ENCODE assay signal across 10 cellular contexts in the genomic region with DNA sequence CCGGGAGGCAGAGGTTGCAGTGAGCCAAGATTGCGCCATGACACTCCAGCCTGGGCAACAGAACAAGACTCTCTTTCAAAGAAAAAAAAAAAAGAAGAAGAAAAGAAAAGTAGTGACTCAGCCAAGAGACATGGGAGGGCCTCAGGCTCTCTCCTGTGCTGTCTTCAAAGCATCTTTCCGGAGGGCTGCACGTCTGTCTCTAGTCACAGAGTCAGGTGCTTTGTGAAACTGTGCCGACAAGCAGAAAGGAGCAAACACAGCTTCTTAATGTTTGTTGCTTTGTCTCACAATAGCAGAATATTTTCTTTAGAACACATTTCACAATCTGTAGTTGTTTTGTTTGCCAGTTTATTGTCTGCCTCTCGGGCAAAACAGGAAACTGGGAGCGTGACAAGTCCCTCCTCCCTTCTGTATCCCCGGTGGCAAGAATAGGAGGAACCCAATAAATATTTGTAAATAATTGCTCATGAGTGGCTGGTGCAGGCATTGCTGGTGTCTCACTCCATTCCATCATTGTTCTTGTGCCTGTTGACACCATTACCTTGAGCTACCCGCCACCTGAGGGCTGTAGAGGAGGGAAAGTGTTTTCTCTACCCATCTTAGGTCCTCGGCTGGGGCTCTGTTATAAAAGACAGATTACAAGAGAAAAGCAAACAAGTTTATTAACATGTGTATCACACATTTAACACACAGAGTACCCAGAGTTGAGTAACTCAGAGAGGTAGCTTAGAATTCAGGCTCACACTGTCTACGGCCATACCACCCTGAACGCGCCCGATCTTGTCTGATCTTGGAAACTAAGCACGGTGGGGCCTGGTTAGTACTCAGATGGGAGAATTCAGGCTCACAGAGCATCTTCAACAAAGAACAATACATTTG. TPM values are rescaled to one million over a fixed set of nuclear protein-coding genes. Genes with fewer than 3 reads are reported as not detected.
DNase-seq lines count a peak whose midpoint lies in the region; ATAC-seq and TF ChIP-seq lines count a peak whose summit lies in the region.
"Had no signal": no experiment of that assay in that cellular context is flagged by ENCODE, and none has a peak within 500 bp of the region (broad histone marks: within the 10 kb centered on the region; RNA-seq: fewer than 3 reads in every experiment).

No MANE protein-coding gene starts in this region.

- H3K36me3 Mint-ChIP-seq in T-cell = no peaks in the 10 kb centered on the region

- peaks cover 0 to 5% (median 0%) of the 10 kb centered on the region in 7 donors for H3K27me3 ChIP-seq in spleen (replicated peaks in 1 of 7)

- intact Hi-C loops in spleen (cut with DNase I; ENCODE audit: low total_unique reads) = no loop called here

- peaks cover 0 to 13% (median 5%) of the 10 kb centered on the region in 6 donors for H3K4me1 ChIP-seq in spleen

- peak; percentile 83 to 98 (median 92) for ATAC-seq in T-cell (replicated peaks in 1 of 4)

- CTCF ChIA-PET in T-cell (lab: Charles Lee) = interaction anchor here in 1 of 2 donors (0.6 kb wide), 1 partner anchor 1510 kb away, joined by 3 read pairs; no protein-coding TSS in a partner anchor

- no peak for TF ChIP-seq POLR2A in spleen (IDR thresholded peaks at IDR 0.05)

- H3K27ac ChIP-seq in spleen = peak overlapping the region in 4 of 8 donors; percentile 0 to 24 (median 14)

- H3K36me3 ChIP-seq in spleen = no peaks in the 10 kb centered on the region

- H3K27ac Mint-ChIP-seq in T-cell = peak overlapping the region; percentile 66 to 78

- H3K9me3 Mint-ChIP-seq in T-cell = no peaks in the 10 kb centered on the region

- no peak overlapping the region for H3K4me3 Mint-ChIP-seq in T-cell

- H3K27me3 Mint-ChIP-seq in T-cell = peaks cover 4 to 17% of the 10 kb centered on the region in 2 donors

- H3K4me1 Mint-ChIP-seq in T-cell = peaks cover 10 to 12% (median 11%) of the 10 kb centered on the region in 3 donors

- H3K4me3 ChIP-seq in fibroblast of villous mesenchyme (ENCODE audit: low read depth, low read length) = no peak overlapping the region
- H3K4me3 ChIP-seq in spleen = no peak overlapping the region

- DNase-seq in AG08395 (ENCODE audit: low spot score) (peak; percentile 66), GM03348 (ENCODE audit: low spot score) (peak; percentile 56), T-cell (peak in 3 of 34 experiments; percentile 26 to 37 (median 31)), fibroblast of villous mesenchyme (ENCODE audit: low read depth) (peak; percentile 85), spleen (no peak), H4 (ENCODE audit: low spot score) (no peak), NCI-H187 (lab: John Stamatoyannopoulos, UW) (no peak)
- no peak for DNase-seq in activated CD8-positive, alpha-beta memory T cell treated with anti-CD3 and anti-CD28 coated beads, Interleukin-2, amount 50 U/mL, for 4 hours
- DNase-seq: cerebellar nuclear complex had no signal

- H3K9me3 ChIP-seq in spleen = no peaks in the 10 kb centered on the region

- 61 to 65% (median 63%) methylated on average over 15 of the region's 15 CpGs for WGBS in spleen, 5 donors

- POLR2A ChIA-PET in T-cell (lab: Charles Lee) = no interaction called here

- TF ChIP-seq CTCF in fibroblast of villous mesenchyme (IDR thresholded peaks at IDR 0.05; ENCODE audit: insufficient read depth, low read depth, low read length) (no peak), spleen (IDR thresholded peaks at IDR 0.05 in 8 of 11, conservative IDR thresholded peaks at IDR 0.05 in 3 of 11) (no peak)

RNA-seq across cellular contexts. Expression of gene GAST, which starts 5.5 kb away (rescaled TPM):
- total RNA-seq in T-cell (not detected), fibroblast of villous mesenchyme (not detected in 2 replicates), spleen (not detected)
- not detected for polyA plus RNA-seq in spleen
- total RNA-seq in H4 (2014; rRNA removed; shearing (Covaris generic)) = not detected in 2 replicates
- total RNA-seq: kidney epithelial cell had no signal

RNA-seq across cellular contexts. Expression of gene HAP1, which starts 16.8 kb away (rescaled TPM):
- total RNA-seq in T-cell (under 1 TPM in 3 of 5 donors, not detected in 2; 0.49 to 0.63 (median 0.53) TPM), fibroblast of villous mesenchyme (under 0.01 TPM in 2 replicates), spleen (1 to 10 TPM in 5 of 7 donors, under 1 TPM in 2; 0.83 to 8.4 (median 1.7) TPM)
- polyA plus RNA-seq in spleen = under 1 TPM; 0.33 to 0.58 (median 0.54) TPM
- 0.06 TPM in 1 of 2 replicates, not detected in the other for total RNA-seq in H4 (2014; rRNA removed; shearing (Covaris generic))

RNA-seq across cellular contexts. Expression of gene EIF1, which starts 29.0 kb away (rescaled TPM):
- total RNA-seq in T-cell (1,000 to 10,000 TPM in 2 of 5 donors, 100 to 1,000 TPM in 3; 962 to 2,431 (median 988) TPM), fibroblast of villous mesenchyme (82.5 and 85.5 TPM in 2 replicates), spleen (100 to 1,000 TPM; 313 to 897 (median 665) TPM)
- 100 to 1,000 TPM; 560 to 722 (median 560) TPM for polyA plus RNA-seq in spleen
- 86.6 and 90.0 TPM in 2 replicates for total RNA-seq in H4 (2014; rRNA removed; shearing (Covaris generic))

Comparison
In these comparisons a context has a peak if more than half of its experiments do, and no peak if none do; other contexts are left out.
1. DNase-seq: peak in AG08395 (single experiment), GM03348 (single experiment) and fibroblast of villous mesenchyme (single experiment); none in spleen (single experiment), activated CD8-positive, alpha-beta memory T cell treated with anti-CD3 and anti-CD28 coated beads, Interleukin-2, amount 50 U/mL, for 4 hours (single experiment), H4 (single experiment) and NCI-H187 (0 of 2).